In the genomic region with DNA sequence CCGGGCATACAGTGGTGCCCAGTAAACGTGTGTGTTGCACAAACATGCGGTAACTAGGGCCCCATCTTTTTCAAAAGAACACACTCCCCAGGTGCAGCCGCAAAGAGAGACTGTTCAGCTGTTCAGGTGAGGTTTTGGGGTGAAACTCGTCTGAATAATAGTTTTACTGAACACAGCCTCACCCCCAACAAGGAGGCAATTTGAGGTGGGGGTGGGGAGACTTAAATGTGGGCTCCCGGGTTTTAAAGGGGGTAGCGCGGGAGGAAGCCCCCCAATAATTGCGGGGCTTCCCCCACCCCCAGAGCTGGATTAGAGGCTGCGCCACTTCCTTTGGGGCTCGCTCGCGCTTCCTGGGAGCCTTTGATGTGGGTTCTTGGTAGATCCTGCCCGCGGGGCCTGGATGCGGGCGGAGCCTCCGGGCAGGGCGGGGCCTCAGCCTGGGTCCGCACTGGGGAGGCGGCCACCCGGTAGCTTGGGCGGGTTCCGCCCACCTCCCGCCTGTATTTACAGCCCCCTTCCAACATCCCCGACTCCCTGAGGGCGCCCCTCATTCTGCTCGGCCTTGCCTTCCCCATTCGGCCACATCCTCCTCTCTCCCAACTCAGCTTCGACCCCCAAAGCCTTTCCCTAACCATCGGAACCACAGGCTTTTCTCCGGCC, we compare ENCODE assay signal across 11 cellular contexts. TPM values are rescaled to one million over a fixed set of nuclear protein-coding genes. Genes with fewer than 3 reads are reported as not detected.
DNase-seq lines count a peak whose midpoint lies in the region; TF ChIP-seq lines count a peak whose summit lies in the region.
"Had no signal": no experiment of that assay in that cellular context is flagged by ENCODE, and none has a peak within 500 bp of the region (broad histone marks: within the 10 kb centered on the region; RNA-seq: fewer than 3 reads in every experiment).

No MANE protein-coding gene starts in this region.

- H3K4me1 ChIP-seq in colonic mucosa = peaks cover 21% of the 10 kb centered on the region

- no peaks in the 10 kb centered on the region for H3K36me3 ChIP-seq in colonic mucosa

- H3K4me3 ChIP-seq in colonic mucosa = no peak overlapping the region

- no peaks in the 10 kb centered on the region for H3K9me3 ChIP-seq in colonic mucosa

- intact Hi-C loops in colonic mucosa (cut with DNase I) = no loop called here

- H3K9ac ChIP-seq in colonic mucosa (ENCODE audit: low read depth in 2 of 2, low read length in 2 of 2) = peak overlapping the region in 1 of 2 donors; percentile 32
- H3K9ac ChIP-seq: KMS-11 had no signal

- H3K27me3 ChIP-seq in colonic mucosa = no peaks in the 10 kb centered on the region

- peak overlapping the region; percentile 40 for H3K27ac ChIP-seq in colonic mucosa
- H3K27ac ChIP-seq: C4-2B, KMS-11 had no signal

- TF ChIP-seq CTCF in colonic mucosa (IDR thresholded peaks at IDR 0.05) = no peak

- DNase-seq in ELF-1 (ENCODE audit: low read depth, low spot score) (peak; percentile 88), colonic mucosa (peak; percentile 62), NCI-H345 treated with DMSO at 0.1 percent for 48 hours (lab: John Stamatoyannopoulos, UW; ENCODE audit: unreplicated experiment) (no peak), NCI-H1436 treated with DMSO at 0.1 percent for 48 hours (lab: John Stamatoyannopoulos, UW) (no peak), occipital lobe (lab: John Stamatoyannopoulos, UW) (no peak), 8988T (no peak)
- DNase-seq in activated CD4-positive, alpha-beta T cell treated with anti-CD3 and anti-CD28 coated beads for 48 hours = peak; percentile 61
- peak; percentile 31 to 58 for DNase-seq in stimulated activated CD4-positive, alpha-beta T cell treated with anti-CD3 and anti-CD28 coated beads, Interleukin-12 subunit alpha, Interleukin-12 subunit beta, amount 100 ng/mL, for 24 hours (ENCODE audit: low read depth in 2 of 2)

RNA-seq across cellular contexts. Expression of a gene that starts 6.4 kb away (rescaled TPM):
- total RNA-seq in colonic mucosa = 10 to 100 TPM; 15.7 to 40.8 TPM
- total RNA-seq in occipital lobe = 1.1 TPM
- total RNA-seq: activated CD8-positive, alpha-beta memory T cell treated with anti-CD3 and anti-CD28 coated beads for 36 hours had no signal

RNA-seq across cellular contexts. Expression of a gene that starts 50.2 kb away (rescaled TPM):
- total RNA-seq in colonic mucosa (1 to 10 TPM; 5.8 to 9.0 TPM), occipital lobe (0.16 TPM)

Comparison
In these comparisons a context has a peak if more than half of its experiments do, and no peak if none do; other contexts are left out.
1. DNase-seq: peak in ELF-1 (single experiment), activated CD4-positive, alpha-beta T cell treated with anti-CD3 and anti-CD28 coated beads for 48 hours (single experiment), colonic mucosa (single experiment) and stimulated activated CD4-positive, alpha-beta T cell treated with anti-CD3 and anti-CD28 coated beads, Interleukin-12 subunit alpha, Interleukin-12 subunit beta, amount 100 ng/mL, for 24 hours (2 of 2); none in NCI-H345 treated with DMSO at 0.1 percent for 48 hours (single experiment), NCI-H1436 treated with DMSO at 0.1 percent for 48 hours (single experiment), occipital lobe (single experiment) and 8988T (single experiment).